In the genomic region with DNA sequence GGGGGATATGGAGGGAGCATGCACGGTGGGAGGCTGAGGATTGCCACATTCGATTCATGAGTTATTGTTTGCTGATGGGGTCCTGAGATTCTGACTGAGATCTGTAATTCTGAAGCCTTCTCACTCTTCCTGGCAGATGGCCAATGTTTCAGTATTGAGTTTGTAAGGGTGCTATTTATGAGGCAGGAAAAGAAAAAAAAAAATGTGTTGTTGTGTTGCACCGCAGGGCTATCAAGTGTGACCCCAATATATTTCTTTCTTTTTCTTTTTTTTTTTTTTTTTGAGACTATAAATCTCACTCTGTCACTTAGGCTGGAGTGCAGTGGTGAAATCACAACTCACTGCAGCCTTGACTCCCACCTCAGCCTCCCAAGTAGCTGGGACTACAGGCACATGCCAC, we compare ENCODE assay signal across 1 cellular context.
TF ChIP-seq lines count a peak whose summit lies in the region.

No MANE protein-coding gene starts in this region.

TF ChIP-seq in GM12878, 131 proteins besides CTCF, POLR2A, EP300 and RAD21:
- TF ChIP-seq NR2C1 (IDR thresholded peaks at IDR 0.05) (no peak), PAX8 (IDR thresholded peaks at IDR 0.05) (no peak), SUZ12 (IDR thresholded peaks at IDR 0.05; ENCODE audit: unreplicated experiment) (no peak), HDAC6 (IDR thresholded peaks at IDR 0.05; ENCODE audit: unreplicated experiment) (no peak), RUNX3 (IDR thresholded peaks at IDR 0.05; ENCODE audit: low read length) (peak; percentile 49), ZNF274 (IDR thresholded peaks at IDR 0.05; ENCODE audit: insufficient read depth, insufficient read length) (no peak), POLR2AphosphoS2 (IDR thresholded peaks at IDR 0.05; ENCODE audit: low read depth, low read length) (no peak), ZBED1 (IDR thresholded peaks at IDR 0.05; ENCODE audit: borderline replicate concordance) (no peak), CBX5 (IDR thresholded peaks at IDR 0.05; ENCODE audit: low read depth) (0 out of 2 replicates have a peak, but pooled peaks have one; percentile 27), NR2C2 (IDR thresholded peaks at IDR 0.05; ENCODE audit: borderline replicate concordance, control insufficient read depth, insufficient read length, low read depth) (no peak), ASH2L (IDR thresholded peaks at IDR 0.05; ENCODE audit: borderline replicate concordance, low read depth) (no peak), SMAD5 (IDR thresholded peaks at IDR 0.05; ENCODE audit: low read depth) (no peak), FOXK2 (IDR thresholded peaks at IDR 0.05) (no peak), IKZF2 (IDR thresholded peaks at IDR 0.05) (0 out of 4 replicates have a peak, but pooled peaks have one; percentile 14 to 19), MEF2A (IDR thresholded peaks at IDR 0.05; ENCODE audit: insufficient read depth, low read depth, low read length) (0 out of 2 replicates have a peak, but pooled peaks have one; percentile 62), ZNF384 (IDR thresholded peaks at IDR 0.05; ENCODE audit: borderline replicate concordance, low read depth, low read length) (peak; percentile 91), PAX5 (IDR thresholded peaks at IDR 0.05; ENCODE audit: borderline replicate concordance, low read depth, low read length) (peak; percentile 59; the same call in 1 of the 2 replicates), SREBF1 (IDR thresholded peaks at IDR 0.05; ENCODE audit: low read length) (no peak), SRF (IDR thresholded peaks at IDR 0.05; ENCODE audit: low read depth in 2 of 2, low read length in 2 of 2) (no peak), TCF12 (IDR thresholded peaks at IDR 0.05; ENCODE audit: low read depth, low read length) (no peak), NRF1 (conservative IDR thresholded peaks at IDR 0.05; ENCODE audit: low read depth, low read length) (no peak), CREM (IDR thresholded peaks at IDR 0.05; ENCODE audit: low read depth) (no peak), STAT1 (conservative IDR thresholded peaks at IDR 0.05) (no peak), WRNIP1 (IDR thresholded peaks at IDR 0.05; ENCODE audit: borderline replicate concordance, low read depth, low read length) (no peak), CBFB (IDR thresholded peaks at IDR 0.05; ENCODE audit: low read depth) (no peak), SMAD1 (IDR thresholded peaks at IDR 0.05; ENCODE audit: low read depth, partially characterized antibody) (peak; percentile 94), RAD51 (IDR thresholded peaks at IDR 0.05) (no peak), MEF2B (IDR thresholded peaks at IDR 0.05; ENCODE audit: partially characterized antibody, poor library complexity, severe bottlenecking) (peak; percentile 15), MTA3 (IDR thresholded peaks at IDR 0.05; ENCODE audit: borderline replicate concordance, low read length) (peak; percentile 30; the same call in 1 of the 2 replicates)
- TF ChIP-seq, protein P1, sequence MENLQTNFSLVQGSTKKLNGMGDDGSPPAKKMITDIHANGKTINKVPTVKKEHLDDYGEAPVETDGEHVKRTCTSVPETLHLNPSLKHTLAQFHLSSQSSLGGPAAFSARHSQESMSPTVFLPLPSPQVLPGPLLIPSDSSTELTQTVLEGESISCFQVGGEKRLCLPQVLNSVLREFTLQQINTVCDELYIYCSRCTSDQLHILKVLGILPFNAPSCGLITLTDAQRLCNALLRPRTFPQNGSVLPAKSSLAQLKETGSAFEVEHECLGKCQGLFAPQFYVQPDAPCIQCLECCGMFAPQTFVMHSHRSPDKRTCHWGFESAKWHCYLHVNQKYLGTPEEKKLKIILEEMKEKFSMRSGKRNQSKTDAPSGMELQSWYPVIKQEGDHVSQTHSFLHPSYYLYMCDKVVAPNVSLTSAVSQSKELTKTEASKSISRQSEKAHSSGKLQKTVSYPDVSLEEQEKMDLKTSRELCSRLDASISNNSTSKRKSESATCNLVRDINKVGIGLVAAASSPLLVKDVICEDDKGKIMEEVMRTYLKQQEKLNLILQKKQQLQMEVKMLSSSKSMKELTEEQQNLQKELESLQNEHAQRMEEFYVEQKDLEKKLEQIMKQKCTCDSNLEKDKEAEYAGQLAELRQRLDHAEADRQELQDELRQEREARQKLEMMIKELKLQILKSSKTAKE (IDR thresholded peaks at IDR 0.05; ENCODE audit: low read depth, poor library complexity, severe bottlenecking): peak; percentile 37
- TF ChIP-seq, protein P2, sequence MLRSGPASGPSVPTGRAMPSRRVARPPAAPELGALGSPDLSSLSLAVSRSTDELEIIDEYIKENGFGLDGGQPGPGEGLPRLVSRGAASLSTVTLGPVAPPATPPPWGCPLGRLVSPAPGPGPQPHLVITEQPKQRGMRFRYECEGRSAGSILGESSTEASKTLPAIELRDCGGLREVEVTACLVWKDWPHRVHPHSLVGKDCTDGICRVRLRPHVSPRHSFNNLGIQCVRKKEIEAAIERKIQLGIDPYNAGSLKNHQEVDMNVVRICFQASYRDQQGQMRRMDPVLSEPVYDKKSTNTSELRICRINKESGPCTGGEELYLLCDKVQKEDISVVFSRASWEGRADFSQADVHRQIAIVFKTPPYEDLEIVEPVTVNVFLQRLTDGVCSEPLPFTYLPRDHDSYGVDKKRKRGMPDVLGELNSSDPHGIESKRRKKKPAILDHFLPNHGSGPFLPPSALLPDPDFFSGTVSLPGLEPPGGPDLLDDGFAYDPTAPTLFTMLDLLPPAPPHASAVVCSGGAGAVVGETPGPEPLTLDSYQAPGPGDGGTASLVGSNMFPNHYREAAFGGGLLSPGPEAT (IDR thresholded peaks at IDR 0.05; ENCODE audit: low read depth): no peak
- TF ChIP-seq, protein P3, sequence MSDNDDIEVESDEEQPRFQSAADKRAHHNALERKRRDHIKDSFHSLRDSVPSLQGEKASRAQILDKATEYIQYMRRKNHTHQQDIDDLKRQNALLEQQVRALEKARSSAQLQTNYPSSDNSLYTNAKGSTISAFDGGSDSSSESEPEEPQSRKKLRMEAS (IDR thresholded peaks at IDR 0.05; ENCODE audit: low read depth, low read length): no peak
- TF ChIP-seq, protein P4, sequence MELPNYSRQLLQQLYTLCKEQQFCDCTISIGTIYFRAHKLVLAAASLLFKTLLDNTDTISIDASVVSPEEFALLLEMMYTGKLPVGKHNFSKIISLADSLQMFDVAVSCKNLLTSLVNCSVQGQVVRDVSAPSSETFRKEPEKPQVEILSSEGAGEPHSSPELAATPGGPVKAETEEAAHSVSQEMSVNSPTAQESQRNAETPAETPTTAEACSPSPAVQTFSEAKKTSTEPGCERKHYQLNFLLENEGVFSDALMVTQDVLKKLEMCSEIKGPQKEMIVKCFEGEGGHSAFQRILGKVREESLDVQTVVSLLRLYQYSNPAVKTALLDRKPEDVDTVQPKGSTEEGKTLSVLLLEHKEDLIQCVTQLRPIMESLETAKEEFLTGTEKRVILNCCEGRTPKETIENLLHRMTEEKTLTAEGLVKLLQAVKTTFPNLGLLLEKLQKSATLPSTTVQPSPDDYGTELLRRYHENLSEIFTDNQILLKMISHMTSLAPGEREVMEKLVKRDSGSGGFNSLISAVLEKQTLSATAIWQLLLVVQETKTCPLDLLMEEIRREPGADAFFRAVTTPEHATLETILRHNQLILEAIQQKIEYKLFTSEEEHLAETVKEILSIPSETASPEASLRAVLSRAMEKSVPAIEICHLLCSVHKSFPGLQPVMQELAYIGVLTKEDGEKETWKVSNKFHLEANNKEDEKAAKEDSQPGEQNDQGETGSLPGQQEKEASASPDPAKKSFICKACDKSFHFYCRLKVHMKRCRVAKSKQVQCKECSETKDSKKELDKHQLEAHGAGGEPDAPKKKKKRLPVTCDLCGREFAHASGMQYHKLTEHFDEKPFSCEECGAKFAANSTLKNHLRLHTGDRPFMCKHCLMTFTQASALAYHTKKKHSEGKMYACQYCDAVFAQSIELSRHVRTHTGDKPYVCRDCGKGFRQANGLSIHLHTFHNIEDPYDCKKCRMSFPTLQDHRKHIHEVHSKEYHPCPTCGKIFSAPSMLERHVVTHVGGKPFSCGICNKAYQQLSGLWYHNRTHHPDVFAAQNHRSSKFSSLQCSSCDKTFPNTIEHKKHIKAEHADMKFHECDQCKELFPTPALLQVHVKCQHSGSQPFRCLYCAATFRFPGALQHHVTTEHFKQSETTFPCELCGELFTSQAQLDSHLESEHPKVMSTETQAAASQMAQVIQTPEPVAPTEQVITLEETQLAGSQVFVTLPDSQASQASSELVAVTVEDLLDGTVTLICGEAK (IDR thresholded peaks at IDR 0.05; ENCODE audit: borderline replicate concordance): no peak
- TF ChIP-seq, protein P5, sequence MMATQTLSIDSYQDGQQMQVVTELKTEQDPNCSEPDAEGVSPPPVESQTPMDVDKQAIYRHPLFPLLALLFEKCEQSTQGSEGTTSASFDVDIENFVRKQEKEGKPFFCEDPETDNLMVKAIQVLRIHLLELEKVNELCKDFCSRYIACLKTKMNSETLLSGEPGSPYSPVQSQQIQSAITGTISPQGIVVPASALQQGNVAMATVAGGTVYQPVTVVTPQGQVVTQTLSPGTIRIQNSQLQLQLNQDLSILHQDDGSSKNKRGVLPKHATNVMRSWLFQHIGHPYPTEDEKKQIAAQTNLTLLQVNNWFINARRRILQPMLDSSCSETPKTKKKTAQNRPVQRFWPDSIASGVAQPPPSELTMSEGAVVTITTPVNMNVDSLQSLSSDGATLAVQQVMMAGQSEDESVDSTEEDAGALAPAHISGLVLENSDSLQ (IDR thresholded peaks at IDR 0.05): peak; percentile 77
- TF ChIP-seq, protein P6, sequence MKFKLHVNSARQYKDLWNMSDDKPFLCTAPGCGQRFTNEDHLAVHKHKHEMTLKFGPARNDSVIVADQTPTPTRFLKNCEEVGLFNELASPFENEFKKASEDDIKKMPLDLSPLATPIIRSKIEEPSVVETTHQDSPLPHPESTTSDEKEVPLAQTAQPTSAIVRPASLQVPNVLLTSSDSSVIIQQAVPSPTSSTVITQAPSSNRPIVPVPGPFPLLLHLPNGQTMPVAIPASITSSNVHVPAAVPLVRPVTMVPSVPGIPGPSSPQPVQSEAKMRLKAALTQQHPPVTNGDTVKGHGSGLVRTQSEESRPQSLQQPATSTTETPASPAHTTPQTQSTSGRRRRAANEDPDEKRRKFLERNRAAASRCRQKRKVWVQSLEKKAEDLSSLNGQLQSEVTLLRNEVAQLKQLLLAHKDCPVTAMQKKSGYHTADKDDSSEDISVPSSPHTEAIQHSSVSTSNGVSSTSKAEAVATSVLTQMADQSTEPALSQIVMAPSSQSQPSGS (IDR thresholded peaks at IDR 0.05; ENCODE audit: low read length): peak; percentile 58
- TF ChIP-seq, protein P7, sequence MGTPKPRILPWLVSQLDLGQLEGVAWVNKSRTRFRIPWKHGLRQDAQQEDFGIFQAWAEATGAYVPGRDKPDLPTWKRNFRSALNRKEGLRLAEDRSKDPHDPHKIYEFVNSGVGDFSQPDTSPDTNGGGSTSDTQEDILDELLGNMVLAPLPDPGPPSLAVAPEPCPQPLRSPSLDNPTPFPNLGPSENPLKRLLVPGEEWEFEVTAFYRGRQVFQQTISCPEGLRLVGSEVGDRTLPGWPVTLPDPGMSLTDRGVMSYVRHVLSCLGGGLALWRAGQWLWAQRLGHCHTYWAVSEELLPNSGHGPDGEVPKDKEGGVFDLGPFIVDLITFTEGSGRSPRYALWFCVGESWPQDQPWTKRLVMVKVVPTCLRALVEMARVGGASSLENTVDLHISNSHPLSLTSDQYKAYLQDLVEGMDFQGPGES (IDR thresholded peaks at IDR 0.05): no peak
- TF ChIP-seq, protein P8, sequence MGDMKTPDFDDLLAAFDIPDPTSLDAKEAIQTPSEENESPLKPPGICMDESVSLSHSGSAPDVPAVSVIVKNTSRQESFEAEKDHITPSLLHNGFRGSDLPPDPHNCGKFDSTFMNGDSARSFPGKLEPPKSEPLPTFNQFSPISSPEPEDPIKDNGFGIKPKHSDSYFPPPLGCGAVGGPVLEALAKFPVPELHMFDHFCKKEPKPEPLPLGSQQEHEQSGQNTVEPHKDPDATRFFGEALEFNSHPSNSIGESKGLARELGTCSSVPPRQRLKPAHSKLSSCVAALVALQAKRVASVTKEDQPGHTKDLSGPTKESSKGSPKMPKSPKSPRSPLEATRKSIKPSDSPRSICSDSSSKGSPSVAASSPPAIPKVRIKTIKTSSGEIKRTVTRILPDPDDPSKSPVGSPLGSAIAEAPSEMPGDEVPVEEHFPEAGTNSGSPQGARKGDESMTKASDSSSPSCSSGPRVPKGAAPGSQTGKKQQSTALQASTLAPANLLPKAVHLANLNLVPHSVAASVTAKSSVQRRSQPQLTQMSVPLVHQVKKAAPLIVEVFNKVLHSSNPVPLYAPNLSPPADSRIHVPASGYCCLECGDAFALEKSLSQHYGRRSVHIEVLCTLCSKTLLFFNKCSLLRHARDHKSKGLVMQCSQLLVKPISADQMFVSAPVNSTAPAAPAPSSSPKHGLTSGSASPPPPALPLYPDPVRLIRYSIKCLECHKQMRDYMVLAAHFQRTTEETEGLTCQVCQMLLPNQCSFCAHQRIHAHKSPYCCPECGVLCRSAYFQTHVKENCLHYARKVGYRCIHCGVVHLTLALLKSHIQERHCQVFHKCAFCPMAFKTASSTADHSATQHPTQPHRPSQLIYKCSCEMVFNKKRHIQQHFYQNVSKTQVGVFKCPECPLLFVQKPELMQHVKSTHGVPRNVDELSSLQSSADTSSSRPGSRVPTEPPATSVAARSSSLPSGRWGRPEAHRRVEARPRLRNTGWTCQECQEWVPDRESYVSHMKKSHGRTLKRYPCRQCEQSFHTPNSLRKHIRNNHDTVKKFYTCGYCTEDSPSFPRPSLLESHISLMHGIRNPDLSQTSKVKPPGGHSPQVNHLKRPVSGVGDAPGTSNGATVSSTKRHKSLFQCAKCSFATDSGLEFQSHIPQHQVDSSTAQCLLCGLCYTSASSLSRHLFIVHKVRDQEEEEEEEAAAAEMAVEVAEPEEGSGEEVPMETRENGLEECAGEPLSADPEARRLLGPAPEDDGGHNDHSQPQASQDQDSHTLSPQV (IDR thresholded peaks at IDR 0.05): no peak
TF ChIP-seq in GM12878: peak in this region for 12.
